38 cellular contexts compared by ENCODE assay signal in the genomic region with DNA sequence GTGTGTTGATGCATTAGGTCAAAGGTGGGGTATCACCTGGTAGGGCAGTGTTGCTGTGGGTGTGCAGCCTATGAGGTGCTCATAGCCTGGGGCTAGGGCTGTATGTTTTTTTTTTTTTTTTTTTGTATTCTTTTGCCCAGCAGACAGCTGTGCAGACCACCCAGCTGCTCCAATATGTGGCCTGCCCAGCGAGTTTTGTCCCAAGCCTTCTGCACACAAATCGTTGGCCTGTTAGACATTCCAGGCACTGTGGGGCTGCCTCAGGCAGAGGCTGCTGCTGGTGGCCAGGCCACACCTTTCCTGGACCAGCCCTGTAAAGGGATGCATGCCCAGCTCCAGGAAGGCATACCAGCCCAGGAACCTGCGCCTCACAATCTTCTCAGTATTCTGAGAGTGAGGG.
"Had no signal": no experiment of that assay in that cellular context is flagged by ENCODE, and none has a peak within 500 bp of the region (broad histone marks: within the 10 kb centered on the region; RNA-seq: fewer than 3 reads in every experiment).

No MANE protein-coding gene starts in this region.

- H3K27me3 ChIP-seq: adrenal gland, body of pancreas, brain microvascular endothelial cell, breast epithelium had no signal

- H3K4me3 Mint-ChIP-seq: activated CD4-positive, alpha-beta memory T cell treated with anti-CD3 and anti-CD28 coated beads, Interleukin-2, amount 10 ng/mL, durations not matched to agents 7 days and 5 days; activated CD4-positive, alpha-beta T cell treated with anti-CD3 and anti-CD28 coated beads for 36 hours; activated CD4-positive, alpha-beta T cell treated with anti-CD3 and anti-CD28 coated beads, Interleukin-2, amount 10 ng/mL, durations not matched to agents 7 days and 5 days; activated CD8-positive, alpha-beta memory T cell treated with anti-CD3 and anti-CD28 coated beads, Interleukin-2, amount 10 ng/mL, durations not matched to agents 7 days and 5 days; activated CD8-positive, alpha-beta T cell treated with anti-CD3 and anti-CD28 coated beads, Interleukin-2, amount 10 ng/mL, durations not matched to agents 7 days and 5 days; activated naive CD4-positive, alpha-beta T cell treated with anti-CD3 and anti-CD28 coated beads for 36 hours; activated naive CD8-positive, alpha-beta T cell treated with anti-CD3 and anti-CD28 coated beads for 36 hours; activated T-cell treated with anti-CD3 and anti-CD28 coated beads, Interleukin-2, amount 50 U/mL, for 4 hours; activated T-cell treated with anti-CD3 and anti-CD28 coated beads, Interleukin-2, amount 50 U/mL, for 72 hours; activated T-helper 1 cell treated with anti-CD3 and anti-CD28 coated beads, Interleukin-12 subunit alpha, Interleukin-12 subunit beta, Interleukin-2, Interleukin-4 antibody, amounts not matched to agents 30 ng/mL and 10 ng/mL and 1 ng/mL, durations not matched to agents 14 hours and 24 hours and 36 hours; activated T-helper 17 cell treated with anti-CD3 and anti-CD28 coated beads, Interleukin-2, amount 50 U/mL, for 72 hours; T-helper 1 cell treated with Interleukin-12 subunit alpha and Interleukin-12 subunit beta and Interleukin-4 antibody, amounts not matched to agents 30 μg/mL and 1 μg/mL, for 36 hours; T-helper 2 cell treated with Interferon-gamma antibody and Interleukin-4, amounts not matched to agents 5 μg/mL and 100 μg/mL, for 36 hours; WTC11 had no signal

- ATAC-seq: activated CD4-positive, alpha-beta T cell treated with anti-CD3 and anti-CD28 coated beads for 36 hours; activated CD4-positive, CD25-positive, alpha-beta regulatory T cell treated with anti-CD3 and anti-CD28 coated beads, Interleukin-2, amount 50 U/mL, for 24 hours; activated CD8-positive, alpha-beta memory T cell treated with anti-CD3 and anti-CD28 coated beads, Interleukin-2, amount 10 ng/mL, durations not matched to agents 7 days and 5 days; activated CD8-positive, alpha-beta T cell treated with anti-CD3 and anti-CD28 coated beads, Interleukin-2, amount 10 ng/mL, durations not matched to agents 7 days and 5 days; activated naive CD4-positive, alpha-beta T cell treated with anti-CD3 and anti-CD28 coated beads, Interleukin-2, amount 50 U/mL, for 72 hours; activated T-cell treated with anti-CD3 and anti-CD28 coated beads, Interleukin-2, amount 50 U/mL, for 4 hours; activated T-cell treated with anti-CD3 and anti-CD28 coated beads, Interleukin-2, amount 50 U/mL, for 72 hours; activated T-helper 17 cell treated with anti-CD3 and anti-CD28 coated beads, Interleukin-2, amount 50 U/mL, for 72 hours; body of pancreas; WTC11 had no signal

- FAIRE-seq: astrocyte had no signal

- H3K9me3 Mint-ChIP-seq: activated CD4-positive, alpha-beta memory T cell treated with anti-CD3 and anti-CD28 coated beads, Interleukin-2, amount 10 ng/mL, durations not matched to agents 7 days and 5 days; activated naive CD8-positive, alpha-beta T cell treated with anti-CD3 and anti-CD28 coated beads for 36 hours; activated T-helper 1 cell treated with anti-CD3 and anti-CD28 coated beads, Interleukin-12 subunit alpha, Interleukin-12 subunit beta, Interleukin-2, Interleukin-4 antibody, amounts not matched to agents 30 ng/mL and 10 ng/mL and 1 ng/mL, durations not matched to agents 14 hours and 24 hours and 36 hours had no signal

- H3K9me3 ChIP-seq: adrenal gland, body of pancreas had no signal

- H3K4me1 ChIP-seq: adrenal gland, body of pancreas, breast epithelium had no signal

- H3K27ac ChIP-seq: adrenal gland, body of pancreas, brain microvascular endothelial cell, breast epithelium, WERI-Rb-1 had no signal

- H3K4me3 ChIP-seq: adrenal gland, body of pancreas, breast epithelium had no signal

- H3K4me1 Mint-ChIP-seq: activated CD4-positive, alpha-beta memory T cell treated with anti-CD3 and anti-CD28 coated beads, Interleukin-2, amount 10 ng/mL, durations not matched to agents 7 days and 5 days; activated CD4-positive, alpha-beta T cell treated with anti-CD3 and anti-CD28 coated beads for 36 hours; activated CD4-positive, alpha-beta T cell treated with anti-CD3 and anti-CD28 coated beads, Interleukin-2, amount 10 ng/mL, durations not matched to agents 7 days and 5 days; activated CD8-positive, alpha-beta memory T cell treated with anti-CD3 and anti-CD28 coated beads, Interleukin-2, amount 10 ng/mL, durations not matched to agents 7 days and 5 days; activated naive CD8-positive, alpha-beta T cell treated with anti-CD3 and anti-CD28 coated beads for 36 hours; activated T-helper 17 cell treated with anti-CD3 and anti-CD28 coated beads, Interleukin-2, amount 50 U/mL, for 72 hours; WTC11 had no signal

- H3K27me3 Mint-ChIP-seq: activated CD4-positive, alpha-beta memory T cell treated with anti-CD3 and anti-CD28 coated beads, Interleukin-2, amount 10 ng/mL, durations not matched to agents 7 days and 5 days; activated CD4-positive, alpha-beta T cell treated with anti-CD3 and anti-CD28 coated beads for 36 hours; activated CD4-positive, alpha-beta T cell treated with anti-CD3 and anti-CD28 coated beads, Interleukin-2, amount 10 ng/mL, durations not matched to agents 7 days and 5 days; activated CD8-positive, alpha-beta memory T cell treated with anti-CD3 and anti-CD28 coated beads, Interleukin-2, amount 10 ng/mL, durations not matched to agents 7 days and 5 days; activated naive CD8-positive, alpha-beta T cell treated with anti-CD3 and anti-CD28 coated beads for 36 hours had no signal

- H3K27ac Mint-ChIP-seq: activated CD4-positive, alpha-beta memory T cell treated with anti-CD3 and anti-CD28 coated beads, Interleukin-2, amount 10 ng/mL, durations not matched to agents 7 days and 5 days; activated CD4-positive, alpha-beta T cell treated with anti-CD3 and anti-CD28 coated beads for 36 hours; activated CD4-positive, alpha-beta T cell treated with anti-CD3 and anti-CD28 coated beads, Interleukin-2, amount 10 ng/mL, durations not matched to agents 7 days and 5 days; activated CD8-positive, alpha-beta memory T cell treated with anti-CD3 and anti-CD28 coated beads, Interleukin-2, amount 10 ng/mL, durations not matched to agents 7 days and 5 days; activated CD8-positive, alpha-beta T cell treated with anti-CD3 and anti-CD28 coated beads, Interleukin-2, amount 10 ng/mL, durations not matched to agents 7 days and 5 days; activated naive CD4-positive, alpha-beta T cell treated with anti-CD3 and anti-CD28 coated beads for 36 hours; activated naive CD4-positive, alpha-beta T cell treated with anti-CD3 and anti-CD28 coated beads, Interleukin-2, amount 50 U/mL, for 72 hours; activated naive CD8-positive, alpha-beta T cell treated with anti-CD3 and anti-CD28 coated beads for 36 hours; activated T-cell treated with anti-CD3 and anti-CD28 coated beads, Interleukin-2, amount 50 U/mL, for 72 hours; activated T-helper 1 cell treated with anti-CD3 and anti-CD28 coated beads, Interleukin-12 subunit alpha, Interleukin-12 subunit beta, Interleukin-2, Interleukin-4 antibody, amounts not matched to agents 30 ng/mL and 10 ng/mL and 1 ng/mL, durations not matched to agents 14 hours and 24 hours and 36 hours; activated T-helper 17 cell treated with anti-CD3 and anti-CD28 coated beads, Interleukin-2, amount 50 U/mL, for 72 hours; T-helper 1 cell treated with Interleukin-12 subunit alpha and Interleukin-12 subunit beta and Interleukin-4 antibody, amounts not matched to agents 30 μg/mL and 1 μg/mL, for 36 hours; T-helper 2 cell treated with Interferon-gamma antibody and Interleukin-4, amounts not matched to agents 5 μg/mL and 100 μg/mL, for 36 hours; WTC11 had no signal

- H3K36me3 Mint-ChIP-seq: activated CD8-positive, alpha-beta memory T cell treated with anti-CD3 and anti-CD28 coated beads, Interleukin-2, amount 10 ng/mL, durations not matched to agents 7 days and 5 days; activated naive CD4-positive, alpha-beta T cell treated with anti-CD3 and anti-CD28 coated beads, Interleukin-2, amount 50 U/mL, for 72 hours; activated naive CD8-positive, alpha-beta T cell treated with anti-CD3 and anti-CD28 coated beads for 36 hours; WTC11 had no signal

- H3K36me3 ChIP-seq: adrenal gland, brain microvascular endothelial cell, breast epithelium, WERI-Rb-1 had no signal

- DNase-seq: activated CD4-positive, alpha-beta memory T cell treated with anti-CD3 and anti-CD28 coated beads, Interleukin-2, amount 10 ng/mL, durations not matched to agents 7 days and 5 days; activated CD4-positive, alpha-beta T cell treated with anti-CD3 and anti-CD28 coated beads for 1 hour; activated CD4-positive, alpha-beta T cell treated with anti-CD3 and anti-CD28 coated beads for 36 hours; activated CD4-positive, alpha-beta T cell treated with anti-CD3 and anti-CD28 coated beads for 48 hours; activated CD4-positive, alpha-beta T cell treated with anti-CD3 and anti-CD28 coated beads, Interleukin-2, amount 10 ng/mL, durations not matched to agents 7 days and 5 days; activated CD4-positive, alpha-beta T cell treated with anti-CD3 and anti-CD28 coated beads, Interleukin-2, amount 50 U/mL, for 48 hours; activated CD4-positive, CD25-positive, alpha-beta regulatory T cell; activated CD8-positive, alpha-beta memory T cell treated with anti-CD3 and anti-CD28 coated beads for 24 hours; activated CD8-positive, alpha-beta memory T cell treated with anti-CD3 and anti-CD28 coated beads, Interleukin-2, amount 10 ng/mL, durations not matched to agents 7 days and 5 days; activated CD8-positive, alpha-beta memory T cell treated with anti-CD3 and anti-CD28 coated beads, Interleukin-2, amount 50 U/mL, for 48 hours; activated CD8-positive, alpha-beta T cell treated with anti-CD3 and anti-CD28 coated beads, Interleukin-2, amount 10 ng/mL, durations not matched to agents 7 days and 5 days; activated effector memory CD4-positive, alpha-beta T cell treated with anti-CD3 and anti-CD28 coated beads, Interleukin-2, amount 50 U/mL, for 16 hours; activated gamma-delta T cell treated with Interleukin-2 at 50 U/mL for 16 hours; activated naive CD4-positive, alpha-beta T cell; activated naive CD4-positive, alpha-beta T cell treated with anti-CD3 and anti-CD28 coated beads for 36 hours; activated naive CD4-positive, alpha-beta T cell treated with anti-CD3 and anti-CD28 coated beads, Interleukin-2, amount 50 U/mL, for 16 hours; activated naive CD8-positive, alpha-beta T cell treated with anti-CD3 and anti-CD28 coated beads for 36 hours; activated T-cell treated with anti-CD3 and anti-CD28 coated beads, Interleukin-2, amount 50 U/mL, for 4 hours; activated T-cell treated with anti-CD3 and anti-CD28 coated beads, Interleukin-2, amount 50 U/mL, for 72 hours; adrenal gland; amniotic stem cell; aorta; body of pancreas; brain microvascular endothelial cell; central memory CD4-positive, alpha-beta T cell; T-helper 1 cell; T-helper 2 cell; T-helper 9 cell; WERI-Rb-1 had no signal
